ENCODE assay signal across 21 cellular contexts in the genomic region with DNA sequence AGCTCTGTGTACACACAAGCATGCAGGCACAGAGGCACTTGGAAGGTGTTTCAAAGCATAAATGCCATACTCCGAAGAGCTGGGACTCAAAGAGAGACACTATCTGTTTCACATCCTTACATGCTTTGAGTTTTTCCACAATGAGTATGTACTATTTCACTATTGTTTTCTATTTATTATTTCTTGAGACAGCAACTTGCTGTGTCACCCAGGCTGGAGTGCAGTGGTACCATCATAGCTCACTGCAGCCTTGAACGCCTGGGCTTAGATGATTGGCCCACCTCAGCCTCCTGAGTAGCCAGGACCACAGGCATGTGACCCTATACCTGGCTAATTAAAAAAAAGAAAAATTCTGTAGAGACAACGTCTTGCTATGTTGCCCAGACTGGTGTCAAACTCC. TPM values are rescaled to one million over a fixed set of nuclear protein-coding genes. Genes with fewer than 3 reads are reported as not detected.
DNase-seq lines count a peak whose midpoint lies in the region; ATAC-seq lines count a peak whose summit lies in the region.
"Had no signal": no experiment of that assay in that cellular context is flagged by ENCODE, and none has a peak within 500 bp of the region (broad histone marks: within the 10 kb centered on the region; RNA-seq: fewer than 3 reads in every experiment).

No MANE protein-coding gene starts in this region.

- no peak overlapping the region for H3K4me3 Mint-ChIP-seq in activated CD4-positive, alpha-beta T cell treated with anti-CD3 and anti-CD28 coated beads, Interleukin-2, amount 10 ng/mL, durations not matched to agents 7 days and 5 days
- peak overlapping the region in 5 of 8 donors; percentile 29 to 78 (median 57) for H3K4me3 Mint-ChIP-seq in CD4-positive, alpha-beta memory T cell
- H3K4me3 Mint-ChIP-seq in activated CD8-positive, alpha-beta T cell treated with anti-CD3 and anti-CD28 coated beads, Interleukin-2, amount 10 ng/mL, durations not matched to agents 7 days and 5 days, result no peak overlapping the region
- H3K4me3 Mint-ChIP-seq in naive thymus-derived CD4-positive, alpha-beta T cell, result peak overlapping the region in 9 of 10 donors; percentile 11 to 93 (median 59)
- H3K4me3 Mint-ChIP-seq: B cell, GM23338 had no signal

- CTCF ChIA-PET in activated CD4-positive, alpha-beta T cell treated with anti-CD3 and anti-CD28 coated beads, Interleukin-2, amount 10 ng/mL, durations not matched to agents 7 days and 5 days (lab: Charles Lee), result interaction anchor here (0.6 to 2.9 kb wide), 3 partner anchors 15 to 233 kb away, joined by 3 to 17 read pairs (median 4); no protein-coding TSS in a partner anchor
- CTCF ChIA-PET in CD4-positive, alpha-beta memory T cell (lab: Charles Lee; ENCODE audit: partially characterized antibody), result interaction anchor here (1.1 kb wide), 1 partner anchor 31 kb away, joined by 3 read pairs; no protein-coding TSS in a partner anchor
- CTCF ChIA-PET in activated CD8-positive, alpha-beta T cell treated with anti-CD3 and anti-CD28 coated beads, Interleukin-2, amount 10 ng/mL, durations not matched to agents 7 days and 5 days (lab: Charles Lee), result no interaction called here
- CTCF ChIA-PET in naive thymus-derived CD4-positive, alpha-beta T cell (lab: Charles Lee), result interaction anchor here (0.9 to 1.3 kb wide), 2 partner anchors 11 to 67 kb away, joined by 3 read pairs; no protein-coding TSS in a partner anchor

- no peaks in the 10 kb centered on the region for H3K27me3 ChIP-seq in CD4-positive, alpha-beta memory T cell (ENCODE audit: insufficient read depth, low read length)
- H3K27me3 ChIP-seq in naive thymus-derived CD4-positive, alpha-beta T cell (ENCODE audit: control insufficient read depth in 2 of 2, insufficient read depth in 2 of 2, low read length in 2 of 2), result no peaks in the 10 kb centered on the region
- H3K27me3 ChIP-seq: body of pancreas had no signal

- H3K36me3 Mint-ChIP-seq in activated CD4-positive, alpha-beta T cell treated with anti-CD3 and anti-CD28 coated beads, Interleukin-2, amount 10 ng/mL, durations not matched to agents 7 days and 5 days (ENCODE audit: low read depth), result peaks cover 85% of the 10 kb centered on the region
- H3K36me3 Mint-ChIP-seq in CD4-positive, alpha-beta memory T cell, result peaks cover 49 to 65% of the 10 kb centered on the region in 2 donors
- H3K36me3 Mint-ChIP-seq in activated CD8-positive, alpha-beta T cell treated with anti-CD3 and anti-CD28 coated beads, Interleukin-2, amount 10 ng/mL, durations not matched to agents 7 days and 5 days (ENCODE audit: low read depth), result peaks cover 92% of the 10 kb centered on the region
- H3K36me3 Mint-ChIP-seq in naive thymus-derived CD4-positive, alpha-beta T cell, result peaks cover 1 to 52% (median 27%) of the 10 kb centered on the region in 5 donors

- H3K27ac Mint-ChIP-seq in activated CD4-positive, alpha-beta T cell treated with anti-CD3 and anti-CD28 coated beads, Interleukin-2, amount 10 ng/mL, durations not matched to agents 7 days and 5 days, result peak overlapping the region; percentile 99
- peak overlapping the region; percentile 83 to 99 (median 90) for H3K27ac Mint-ChIP-seq in CD4-positive, alpha-beta memory T cell
- peak overlapping the region; percentile 99 for H3K27ac Mint-ChIP-seq in activated CD8-positive, alpha-beta T cell treated with anti-CD3 and anti-CD28 coated beads, Interleukin-2, amount 10 ng/mL, durations not matched to agents 7 days and 5 days
- peak overlapping the region; percentile 74 to 100 (median 96) for H3K27ac Mint-ChIP-seq in naive thymus-derived CD4-positive, alpha-beta T cell
- H3K27ac Mint-ChIP-seq: B cell, GM23338 had no signal

- peaks cover 54% of the 10 kb centered on the region for H3K4me1 Mint-ChIP-seq in activated CD4-positive, alpha-beta T cell treated with anti-CD3 and anti-CD28 coated beads, Interleukin-2, amount 10 ng/mL, durations not matched to agents 7 days and 5 days
- H3K4me1 Mint-ChIP-seq in CD4-positive, alpha-beta memory T cell, result peaks cover 41 to 64% (median 46%) of the 10 kb centered on the region in 4 donors
- peaks cover 46% of the 10 kb centered on the region for H3K4me1 Mint-ChIP-seq in activated CD8-positive, alpha-beta T cell treated with anti-CD3 and anti-CD28 coated beads, Interleukin-2, amount 10 ng/mL, durations not matched to agents 7 days and 5 days (ENCODE audit: low read depth)
- peaks cover 38 to 74% (median 62%) of the 10 kb centered on the region in 7 donors for H3K4me1 Mint-ChIP-seq in naive thymus-derived CD4-positive, alpha-beta T cell
- H3K4me1 Mint-ChIP-seq: B cell, GM23338, IgD-negative memory B cell had no signal

- POLR2A ChIA-PET in activated CD4-positive, alpha-beta T cell treated with anti-CD3 and anti-CD28 coated beads, Interleukin-2, amount 10 ng/mL, durations not matched to agents 7 days and 5 days (lab: Charles Lee), result no interaction called here
- POLR2A ChIA-PET in CD4-positive, alpha-beta memory T cell (lab: Charles Lee; ENCODE audit: partially characterized antibody), result interaction anchor here (0.9 to 5.1 kb wide), 3 partner anchors 9 to 31 kb away, joined by 4 to 121 read pairs (median 4); a partner anchor contains a TSS
- POLR2A ChIA-PET in activated CD8-positive, alpha-beta T cell treated with anti-CD3 and anti-CD28 coated beads, Interleukin-2, amount 10 ng/mL, durations not matched to agents 7 days and 5 days (lab: Charles Lee), result interaction anchor here (0.5 kb wide), 2 partner anchors 15 to 487 kb away, joined by 4 to 7 read pairs; no protein-coding TSS in a partner anchor
- POLR2A ChIA-PET in naive thymus-derived CD4-positive, alpha-beta T cell (lab: Charles Lee), result interaction anchor here (9.8 kb wide), 1 partner anchor 30 kb away, joined by 132 read pairs; a partner anchor contains a TSS

- intact Hi-C loops in CD4-positive, alpha-beta memory T cell (cut with micrococcal nuclease), result no loop called here
- intact Hi-C loops in naive thymus-derived CD4-positive, alpha-beta T cell (cut with micrococcal nuclease), result no loop called here

- peaks cover 54% of the 10 kb centered on the region for H3K4me1 ChIP-seq in CD4-positive, alpha-beta memory T cell (ENCODE audit: insufficient read depth, low read length)
- peaks cover 46 to 57% of the 10 kb centered on the region in 2 donors for H3K4me1 ChIP-seq in naive thymus-derived CD4-positive, alpha-beta T cell (ENCODE audit: control insufficient read depth in 2 of 2, insufficient read depth in 2 of 2, low read length in 2 of 2)
- H3K4me1 ChIP-seq: body of pancreas had no signal

- no peak for DNase-seq in activated CD4-positive, alpha-beta T cell treated with anti-CD3 and anti-CD28 coated beads, Interleukin-2, amount 10 ng/mL, durations not matched to agents 7 days and 5 days
- DNase-seq in activated CD4-positive, alpha-beta T cell treated with anti-CD3 and anti-CD28 coated beads for 48 hours, result no peak
- DNase-seq in CD4-positive, alpha-beta memory T cell, result no peak
- DNase-seq in activated CD8-positive, alpha-beta T cell treated with anti-CD3 and anti-CD28 coated beads, Interleukin-2, amount 10 ng/mL, durations not matched to agents 7 days and 5 days, result no peak
- no peak for DNase-seq in naive thymus-derived CD4-positive, alpha-beta T cell
- no peak for DNase-seq in CD1c-positive myeloid dendritic cell (ENCODE audit: extremely low spot score)
- DNase-seq in stimulated activated naive CD4-positive, alpha-beta T cell (lab: John Stamatoyannopoulos, UW), result no peak
- DNase-seq: activated CD8-positive, alpha-beta memory T cell treated with anti-CD3 and anti-CD28 coated beads, Interleukin-2, amount 50 U/mL, for 48 hours; body of pancreas; DND-41; head of caudate nucleus; NCI-H1105 treated with DMSO at 0.1 percent for 48 hours; NCI-H2081 treated with DMSO at 0.1 percent for 48 hours; NCI-H774; nucleus accumbens; SK-N-SH had no signal

- no peak for ATAC-seq in activated CD8-positive, alpha-beta T cell treated with anti-CD3 and anti-CD28 coated beads, Interleukin-2, amount 10 ng/mL, durations not matched to agents 7 days and 5 days
- no peak for ATAC-seq in naive thymus-derived CD4-positive, alpha-beta T cell
- ATAC-seq in GM21515 (IDR thresholded peaks at IDR 0.05; ENCODE audit: unreplicated experiment), result no peak
- ATAC-seq: body of pancreas, GM23338 had no signal

- peak overlapping the region; percentile 74 for H3K27ac ChIP-seq in CD4-positive, alpha-beta memory T cell (ENCODE audit: low read depth, low read length)
- H3K27ac ChIP-seq in naive thymus-derived CD4-positive, alpha-beta T cell (ENCODE audit: low read depth, low read length), result peak overlapping the region; percentile 82
- H3K27ac ChIP-seq: body of pancreas, epithelial cell of prostate had no signal

- H3K36me3 ChIP-seq in CD4-positive, alpha-beta memory T cell (ENCODE audit: insufficient read depth, low read length), result peaks cover 56% of the 10 kb centered on the region
- H3K36me3 ChIP-seq in naive thymus-derived CD4-positive, alpha-beta T cell (ENCODE audit: control insufficient read depth in 2 of 3, insufficient read depth in 3 of 3, low read length in 3 of 3), result peaks cover 39 to 64% (median 46%) of the 10 kb centered on the region in 3 experiments

- H3K9me3 ChIP-seq in CD4-positive, alpha-beta memory T cell (ENCODE audit: control insufficient read depth in 1 of 2, low read length in 2 of 2), result no peaks in the 10 kb centered on the region
- H3K9me3 ChIP-seq in naive thymus-derived CD4-positive, alpha-beta T cell (ENCODE audit: control insufficient read depth in 2 of 3, low read length in 3 of 3), result no peaks in the 10 kb centered on the region
- H3K9me3 ChIP-seq: body of pancreas, SK-N-SH had no signal

- no peaks in the 10 kb centered on the region for H3K9me3 Mint-ChIP-seq in activated CD4-positive, alpha-beta T cell treated with anti-CD3 and anti-CD28 coated beads, Interleukin-2, amount 10 ng/mL, durations not matched to agents 7 days and 5 days
- no peaks in the 10 kb centered on the region for H3K9me3 Mint-ChIP-seq in CD4-positive, alpha-beta memory T cell
- no peaks in the 10 kb centered on the region for H3K9me3 Mint-ChIP-seq in activated CD8-positive, alpha-beta T cell treated with anti-CD3 and anti-CD28 coated beads, Interleukin-2, amount 10 ng/mL, durations not matched to agents 7 days and 5 days (ENCODE audit: insufficient read depth)
- H3K9me3 Mint-ChIP-seq in naive thymus-derived CD4-positive, alpha-beta T cell, result no peaks in the 10 kb centered on the region
- H3K9me3 Mint-ChIP-seq: GM23338, IgD-negative memory B cell had no signal

- no peaks in the 10 kb centered on the region for H3K27me3 Mint-ChIP-seq in activated CD4-positive, alpha-beta T cell treated with anti-CD3 and anti-CD28 coated beads, Interleukin-2, amount 10 ng/mL, durations not matched to agents 7 days and 5 days
- no peaks in the 10 kb centered on the region for H3K27me3 Mint-ChIP-seq in CD4-positive, alpha-beta memory T cell
- H3K27me3 Mint-ChIP-seq in activated CD8-positive, alpha-beta T cell treated with anti-CD3 and anti-CD28 coated beads, Interleukin-2, amount 10 ng/mL, durations not matched to agents 7 days and 5 days (ENCODE audit: low read depth), result no peaks in the 10 kb centered on the region
- H3K27me3 Mint-ChIP-seq in naive thymus-derived CD4-positive, alpha-beta T cell, result no peaks in the 10 kb centered on the region
- H3K27me3 Mint-ChIP-seq: B cell, IgD-negative memory B cell had no signal

- H3K4me3 ChIP-seq in CD4-positive, alpha-beta memory T cell (ENCODE audit: low read length in 2 of 2), result no peak overlapping the region
- H3K4me3 ChIP-seq in naive thymus-derived CD4-positive, alpha-beta T cell (ENCODE audit: low read length), result no peak overlapping the region
- H3K4me3 ChIP-seq: body of pancreas, GM23338 had no signal

RNA-seq across cellular contexts. Expression of a gene that starts 31.6 kb away (rescaled TPM):
- 1 to 10 TPM; 6.8 to 7.6 TPM for total RNA-seq in activated CD4-positive, alpha-beta T cell treated with anti-CD3 and anti-CD28 coated beads, Interleukin-2, amount 10 ng/mL, durations not matched to agents 7 days and 5 days
- 10 to 100 TPM in 1 of 2 experiments, 1 to 10 TPM in 1; 9.0 to 10.5 TPM for total RNA-seq in CD4-positive, alpha-beta memory T cell
- polyA plus RNA-seq in CD4-positive, alpha-beta memory T cell, result 10 to 100 TPM; 13.1 to 19.9 TPM
- 1 to 10 TPM; 4.6 to 5.8 TPM for total RNA-seq in activated CD8-positive, alpha-beta T cell treated with anti-CD3 and anti-CD28 coated beads, Interleukin-2, amount 10 ng/mL, durations not matched to agents 7 days and 5 days
- 10 to 100 TPM in 2 of 5 experiments, 1 to 10 TPM in 3; 6.5 to 11.4 (median 8.3) TPM for total RNA-seq in naive thymus-derived CD4-positive, alpha-beta T cell
- 10 to 100 TPM; 17.5 to 17.7 TPM for polyA plus RNA-seq in naive thymus-derived CD4-positive, alpha-beta T cell

RNA-seq across cellular contexts. Expression of a gene that starts 31.7 kb away (rescaled TPM):
- total RNA-seq in activated CD4-positive, alpha-beta T cell treated with anti-CD3 and anti-CD28 coated beads, Interleukin-2, amount 10 ng/mL, durations not matched to agents 7 days and 5 days, result 10 to 100 TPM; 62.5 to 66.2 TPM
- 100 to 1,000 TPM; 109 to 116 TPM for total RNA-seq in CD4-positive, alpha-beta memory T cell
- 1 to 10 TPM; 1.1 to 9.2 TPM for polyA plus RNA-seq in CD4-positive, alpha-beta memory T cell
- 10 to 100 TPM; 54.1 to 55.3 TPM for total RNA-seq in activated CD8-positive, alpha-beta T cell treated with anti-CD3 and anti-CD28 coated beads, Interleukin-2, amount 10 ng/mL, durations not matched to agents 7 days and 5 days
- total RNA-seq in naive thymus-derived CD4-positive, alpha-beta T cell, result 100 to 1,000 TPM in 1 of 5 experiments, 10 to 100 TPM in 4; 62.1 to 101 (median 97.4) TPM
- 10 to 100 TPM in 1 of 2 donors, 1 to 10 TPM in 1; 8.0 to 10.1 TPM for polyA plus RNA-seq in naive thymus-derived CD4-positive, alpha-beta T cell

Comparison
In these comparisons a context has a peak if more than half of its experiments do, and no peak if none do; other contexts are left out.
1. H3K4me3 Mint-ChIP-seq: peak in CD4-positive, alpha-beta memory T cell (5 of 8) and naive thymus-derived CD4-positive, alpha-beta T cell (9 of 10); none in activated CD4-positive, alpha-beta T cell treated with anti-CD3 and anti-CD28 coated beads, Interleukin-2, amount 10 ng/mL, durations not matched to agents 7 days and 5 days (single experiment) and activated CD8-positive, alpha-beta T cell treated with anti-CD3 and anti-CD28 coated beads, Interleukin-2, amount 10 ng/mL, durations not matched to agents 7 days and 5 days (single experiment).
2. Peak in every context shown above with its lines, with median percentiles within 50 percentile points of each other: H3K27ac Mint-ChIP-seq.